In genomic region chr19:38506723-38507550, GRCh38 we compare ENCODE assay signal across 9 cellular contexts.
DNase-seq lines count a peak whose midpoint lies in the region; ATAC-seq, FAIRE-seq and TF ChIP-seq lines count a peak whose summit lies in the region.
"Had no signal": no experiment of that assay in that cellular context is flagged by ENCODE, and none has a peak within 500 bp of the region (broad histone marks: within the 10 kb centered on the region; RNA-seq: fewer than 3 reads in every experiment).

No MANE protein-coding gene starts in this region.

- TF ChIP-seq EP300 in transverse colon (IDR thresholded peaks at IDR 0.05; ENCODE audit: low read depth), result no peak

- intact Hi-C loops in endothelial cell of umbilical vein (cut with micrococcal nuclease), result no loop called here
- intact Hi-C loops in naive thymus-derived CD4-positive, alpha-beta T cell (cut with micrococcal nuclease), result loop anchor here (2.0 kb wide), 2 partner anchors 104 to 120 kb away; partner anchors contain the start of gene FAM98C (in 1 of the 2)
- intact Hi-C loops in transverse colon (cut with DNase I; ENCODE audit: low total_unique reads), result no loop called here

- peak; percentile 95 for ATAC-seq in naive thymus-derived CD4-positive, alpha-beta T cell
- no peak for ATAC-seq in HG02938 (IDR thresholded peaks at IDR 0.05; ENCODE audit: unreplicated experiment)

- H3K9me3 Mint-ChIP-seq in CD8-positive, alpha-beta memory T cell, result no peaks in the 10 kb centered on the region
- no peaks in the 10 kb centered on the region for H3K9me3 Mint-ChIP-seq in naive thymus-derived CD4-positive, alpha-beta T cell
- H3K9me3 Mint-ChIP-seq: IgD-negative memory B cell had no signal

- H3K4me1 Mint-ChIP-seq in CD8-positive, alpha-beta memory T cell, result peaks cover 3 to 8% (median 6%) of the 10 kb centered on the region in 3 donors
- H3K4me1 Mint-ChIP-seq in naive thymus-derived CD4-positive, alpha-beta T cell, result peaks cover 0 to 10% (median 5%) of the 10 kb centered on the region in 7 donors

- FAIRE-seq in endothelial cell of umbilical vein (lab: Jason Lieb, UNC), result peak; percentile 50

- DNase-seq in CD8-positive, alpha-beta memory T cell, result peak; percentile 70 to 90 (median 83)
- DNase-seq in GOT3 (lab: John Stamatoyannopoulos, UW) (peak; percentile 79), NCI-H2227 treated with DMSO at 0.1 percent for 48 hours (lab: John Stamatoyannopoulos, UW) (peak; percentile 100), endothelial cell of umbilical vein (ENCODE audit: low read depth, low spot score) (peak; percentile 68), transverse colon (peak; percentile 88)
- DNase-seq in activated CD4-positive, alpha-beta T cell treated with anti-CD3 and anti-CD28 coated beads for 48 hours, result peak; percentile 99
- peak; percentile 44 to 91 (median 82) for DNase-seq in naive thymus-derived CD4-positive, alpha-beta T cell

- POLR2A ChIA-PET in CD8-positive, alpha-beta memory T cell (lab: Charles Lee), result no interaction called here
- POLR2A ChIA-PET in endothelial cell of umbilical vein (lab: Charles Lee), result interaction anchor here (0.7 kb wide), 1 partner anchor 119 kb away, joined by 3 read pairs; no protein-coding TSS in a partner anchor
- POLR2A ChIA-PET in naive thymus-derived CD4-positive, alpha-beta T cell (lab: Charles Lee), result no interaction called here

- no TSS peak for BruUV-seq in endothelial cell of umbilical vein (replicated peaks; lab: Mats Ljungman, UMichigan)

- no peaks in the 10 kb centered on the region for H3K27me3 ChIP-seq in CD8-positive, alpha-beta memory T cell (ENCODE audit: insufficient read depth, low read length, poor library complexity, severe bottlenecking)
- H3K27me3 ChIP-seq in endothelial cell of umbilical vein (ENCODE audit: control insufficient read depth in 2 of 2, insufficient read depth in 2 of 2, low read length in 2 of 2) (no peaks in the 10 kb centered on the region), transverse colon (no peaks in the 10 kb centered on the region)
- no peaks in the 10 kb centered on the region for H3K27me3 ChIP-seq in naive thymus-derived CD4-positive, alpha-beta T cell (ENCODE audit: control insufficient read depth in 2 of 2, insufficient read depth in 2 of 2, low read length in 2 of 2)

- TF ChIP-seq POLR2A in endothelial cell of umbilical vein (IDR thresholded peaks at IDR 0.05; ENCODE audit: low read depth, low read length), result no peak
- no peak for TF ChIP-seq POLR2A in transverse colon (IDR thresholded peaks at IDR 0.05)

- WGBS in transverse colon (ENCODE audit: low coverage in 1 of 2), 2 donors, result 33 to 52% methylated on average over 17 to 35 of the region's 35 CpGs

- in situ Hi-C loops in transverse colon (cut with MboI; ENCODE audit: low pct_ligation_motif_present in 1 of 4, low pct_unique_long_range_greater_than_20kb in 1 of 4, low sequenced_read_pairs in 3 of 4), result no loop called here

- no peaks in the 10 kb centered on the region for H3K9me3 ChIP-seq in CD8-positive, alpha-beta memory T cell (ENCODE audit: low read length)
- H3K9me3 ChIP-seq in endothelial cell of umbilical vein (replicated peaks; ENCODE audit: control insufficient read depth, insufficient read depth, low read length) (no peaks in the 10 kb centered on the region), transverse colon (no peaks in the 10 kb centered on the region)
- no peaks in the 10 kb centered on the region for H3K9me3 ChIP-seq in naive thymus-derived CD4-positive, alpha-beta T cell (ENCODE audit: control insufficient read depth in 2 of 3, low read length in 3 of 3)

- peak overlapping the region in 3 of 7 donors; percentile 8 to 60 (median 58) for H3K4me3 Mint-ChIP-seq in CD8-positive, alpha-beta memory T cell
- peak overlapping the region in 8 of 10 donors; percentile 12 to 56 (median 33) for H3K4me3 Mint-ChIP-seq in naive thymus-derived CD4-positive, alpha-beta T cell

- H3K36me3 Mint-ChIP-seq in CD8-positive, alpha-beta memory T cell, result no peaks in the 10 kb centered on the region
- H3K36me3 Mint-ChIP-seq in naive thymus-derived CD4-positive, alpha-beta T cell, result no peaks in the 10 kb centered on the region
- H3K36me3 Mint-ChIP-seq: IgD-negative memory B cell had no signal

- H3K27ac Mint-ChIP-seq in CD8-positive, alpha-beta memory T cell, result peak overlapping the region in 3 of 8 donors; percentile 8 to 46 (median 44)
- H3K27ac Mint-ChIP-seq in naive thymus-derived CD4-positive, alpha-beta T cell, result peak overlapping the region in 1 of 9 donors; percentile 14
- H3K27ac Mint-ChIP-seq: IgD-negative memory B cell had no signal

- CTCF ChIA-PET in CD8-positive, alpha-beta memory T cell (lab: Charles Lee), result interaction anchor here (0.9 kb wide), 1 partner anchor 50 kb away, joined by 3 read pairs; no protein-coding TSS in a partner anchor
- CTCF ChIA-PET in endothelial cell of umbilical vein (lab: Charles Lee), result interaction anchor here (1.2 kb wide), 1 partner anchor 9 kb away, joined by 7 read pairs; no protein-coding TSS in a partner anchor
- CTCF ChIA-PET in naive thymus-derived CD4-positive, alpha-beta T cell (lab: Charles Lee), result interaction anchor here (0.6 kb wide), 1 partner anchor 479 kb away, joined by 3 read pairs; no protein-coding TSS in a partner anchor

- H3K79me2 ChIP-seq in endothelial cell of umbilical vein (ENCODE audit: control insufficient read depth, insufficient read depth, low read length), result no peaks in the 10 kb centered on the region

- no peak overlapping the region for H3K4me2 ChIP-seq in endothelial cell of umbilical vein (ENCODE audit: insufficient read depth, low read length)

- dilution Hi-C loops in endothelial cell of umbilical vein (cut with MboI; ENCODE audit: extremely low pct_ligation_motif_present, low sequenced_read_pairs), result no loop called here

- no peak overlapping the region for H3K27ac ChIP-seq in CD8-positive, alpha-beta memory T cell (ENCODE audit: low read depth, low read length)
- H3K27ac ChIP-seq in endothelial cell of umbilical vein (ENCODE audit: insufficient read depth, low read depth, low read length) (no peak overlapping the region), transverse colon (no peak overlapping the region)
- H3K27ac ChIP-seq in naive thymus-derived CD4-positive, alpha-beta T cell (ENCODE audit: low read depth, low read length), result no peak overlapping the region

- H4K20me1 ChIP-seq in endothelial cell of umbilical vein (replicated peaks; ENCODE audit: control insufficient read depth, extremely low read depth, insufficient read depth, low read length), result no peaks in the 10 kb centered on the region

- peaks cover 3 to 9% of the 10 kb centered on the region in 2 donors for H3K27me3 Mint-ChIP-seq in CD8-positive, alpha-beta memory T cell
- peaks cover 0 to 10% (median 4%) of the 10 kb centered on the region in 5 donors for H3K27me3 Mint-ChIP-seq in naive thymus-derived CD4-positive, alpha-beta T cell

- H3K4me1 ChIP-seq in CD8-positive, alpha-beta memory T cell (ENCODE audit: insufficient read depth, low read length), result no peaks in the 10 kb centered on the region
- H3K4me1 ChIP-seq in endothelial cell of umbilical vein (ENCODE audit: control insufficient read depth, extremely low read depth, insufficient read depth, low read length) (no peaks in the 10 kb centered on the region), transverse colon (no peaks in the 10 kb centered on the region)
- peaks cover 0 to 6% of the 10 kb centered on the region in 2 donors for H3K4me1 ChIP-seq in naive thymus-derived CD4-positive, alpha-beta T cell (ENCODE audit: control insufficient read depth in 2 of 2, insufficient read depth in 2 of 2, low read length in 2 of 2)

- no peak overlapping the region for H3K4me3 ChIP-seq in CD8-positive, alpha-beta memory T cell (ENCODE audit: low read length)
- no peak overlapping the region for H3K4me3 ChIP-seq in endothelial cell of umbilical vein (replicated peaks in 1 of 3; ENCODE audit: insufficient read depth in 1 of 3, low read depth in 1 of 3, low read length in 3 of 3)
- no peak overlapping the region for H3K4me3 ChIP-seq in naive thymus-derived CD4-positive, alpha-beta T cell (ENCODE audit: low read length)
- H3K4me3 ChIP-seq in transverse colon, result no peak overlapping the region

- peak overlapping the region; percentile 29 for H2AFZ ChIP-seq in endothelial cell of umbilical vein (ENCODE audit: low read depth, low read length)

- no peak overlapping the region for H3K9ac ChIP-seq in endothelial cell of umbilical vein (replicated peaks; ENCODE audit: extremely low read depth, insufficient read depth, low read length)

- no peaks in the 10 kb centered on the region for H3K36me3 ChIP-seq in CD8-positive, alpha-beta memory T cell (ENCODE audit: insufficient read depth, low read length)
- no peaks in the 10 kb centered on the region for H3K36me3 ChIP-seq in endothelial cell of umbilical vein (ENCODE audit: control insufficient read depth in 2 of 2, extremely low read depth in 1 of 2, insufficient read depth in 2 of 2, low read length in 2 of 2)
- no peaks in the 10 kb centered on the region for H3K36me3 ChIP-seq in naive thymus-derived CD4-positive, alpha-beta T cell (ENCODE audit: control insufficient read depth in 2 of 3, insufficient read depth in 3 of 3, low read length in 3 of 3)
- H3K36me3 ChIP-seq in transverse colon, result no peaks in the 10 kb centered on the region

- TF ChIP-seq CTCF in endothelial cell of umbilical vein (IDR thresholded peaks at IDR 0.05; ENCODE audit: extremely low read depth in 1 of 2, insufficient read depth in 1 of 2, low read depth in 1 of 2, low read length in 2 of 2), result no peak
- TF ChIP-seq CTCF in transverse colon (IDR thresholded peaks at IDR 0.05), result no peak

- H3K9me1 ChIP-seq in endothelial cell of umbilical vein (replicated peaks; ENCODE audit: control insufficient read depth, extremely low read depth, insufficient read depth, low read length), result no peaks in the 10 kb centered on the region

TF ChIP-seq in endothelial cell of umbilical vein, 7 proteins besides CTCF, POLR2A, EP300 and RAD21:
- TF ChIP-seq EZH2 (IDR thresholded peaks at IDR 0.05; ENCODE audit: borderline replicate concordance, low read depth, low read length, severe bottlenecking) (no peak), MAX (IDR thresholded peaks at IDR 0.05; ENCODE audit: insufficient read depth, insufficient read length) (no peak), FOS (IDR thresholded peaks at IDR 0.05; ENCODE audit: borderline replicate concordance, insufficient read depth, low read length) (no peak), JUN (IDR thresholded peaks at IDR 0.05; ENCODE audit: borderline replicate concordance, insufficient read depth, insufficient read length, low read depth) (no peak), POLR2AphosphoS5 (IDR thresholded peaks at IDR 0.05; ENCODE audit: insufficient read depth, low read depth, low read length) (no peak), GATA2 (IDR thresholded peaks at IDR 0.05; ENCODE audit: insufficient read depth, insufficient read length, low read depth, low read length) (no peak), MYC (IDR thresholded peaks at IDR 0.05; ENCODE audit: low read depth, low read length) (no peak)

Comparison
In these comparisons a context has a peak if more than half of its experiments do, and no peak if none do; other contexts are left out.
1. intact Hi-C loops: an anchor here in naive thymus-derived CD4-positive, alpha-beta T cell (2.0 kb wide); none called in endothelial cell of umbilical vein and transverse colon.